In the genomic region with DNA sequence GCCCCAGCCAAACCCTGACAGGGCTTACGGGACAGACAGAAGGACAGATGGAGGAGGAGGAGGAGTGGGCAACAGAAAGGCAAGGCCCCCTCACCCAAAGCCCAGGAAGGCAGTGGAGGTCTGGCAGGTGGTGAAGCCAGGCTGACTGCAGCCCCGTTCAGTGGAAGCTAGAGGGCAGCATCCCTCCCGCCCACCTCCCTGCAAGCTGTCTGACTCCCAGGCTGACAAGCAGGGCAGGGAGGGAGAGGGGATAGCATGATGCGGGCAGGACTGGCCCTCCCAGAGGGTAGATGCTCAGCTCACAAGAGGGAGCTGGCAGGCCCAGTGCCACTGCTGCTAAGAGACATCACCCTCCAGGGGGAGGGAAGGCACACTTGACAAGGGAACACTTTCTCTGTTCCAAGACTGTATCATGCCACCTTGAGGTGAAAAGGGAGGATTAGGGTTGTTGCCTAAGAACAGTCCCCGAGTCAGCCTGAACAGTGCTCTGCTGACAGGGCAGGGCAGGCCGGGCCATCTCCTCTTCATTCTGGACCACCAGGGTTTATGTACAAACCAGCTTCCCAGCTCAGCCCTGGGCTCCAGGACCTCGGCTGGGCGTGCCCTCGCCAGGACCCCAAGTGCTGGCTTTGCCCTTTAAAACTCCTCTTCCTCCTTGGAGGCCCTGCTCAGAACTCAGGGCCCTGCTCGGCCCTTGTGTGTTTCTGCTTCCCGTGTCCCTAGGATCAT, we compare ENCODE assay signal across 1 cellular context.
TF ChIP-seq lines count a peak whose summit lies in the region.

No MANE protein-coding gene starts in this region.

TF ChIP-seq in HepG2, 621 proteins besides CTCF, POLR2A, EP300 and RAD21 (continued from another document):
- TF ChIP-seq, protein P1, sequence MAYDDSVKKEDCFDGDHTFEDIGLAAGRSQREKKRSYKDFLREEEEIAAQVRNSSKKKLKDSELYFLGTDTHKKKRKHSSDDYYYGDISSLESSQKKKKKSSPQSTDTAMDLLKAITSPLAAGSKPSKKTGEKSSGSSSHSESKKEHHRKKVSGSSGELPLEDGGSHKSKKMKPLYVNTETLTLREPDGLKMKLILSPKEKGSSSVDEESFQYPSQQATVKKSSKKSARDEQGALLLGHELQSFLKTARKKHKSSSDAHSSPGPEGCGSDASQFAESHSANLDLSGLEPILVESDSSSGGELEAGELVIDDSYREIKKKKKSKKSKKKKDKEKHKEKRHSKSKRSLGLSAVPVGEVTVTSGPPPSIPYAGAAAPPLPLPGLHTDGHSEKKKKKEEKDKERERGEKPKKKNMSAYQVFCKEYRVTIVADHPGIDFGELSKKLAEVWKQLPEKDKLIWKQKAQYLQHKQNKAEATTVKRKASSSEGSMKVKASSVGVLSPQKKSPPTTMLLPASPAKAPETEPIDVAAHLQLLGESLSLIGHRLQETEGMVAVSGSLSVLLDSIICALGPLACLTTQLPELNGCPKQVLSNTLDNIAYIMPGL (CRISPR knock-in tag; IDR thresholded peaks at IDR 0.05; ENCODE audit: borderline replicate concordance in 1 of 2, low read depth in 1 of 2) = peak in 1 of 2 experiments; percentile 38; a peak in 1 of 4 replicates
- TF ChIP-seq HDAC6 (IDR thresholded peaks at IDR 0.05; ENCODE audit: low read depth, low read length) = no peak
- no peak for TF ChIP-seq XBP1 (CRISPR knock-in tag; IDR thresholded peaks at IDR 0.05)
- 0 out of 2 replicates have a peak, but pooled peaks have one; percentile 20 for TF ChIP-seq TARDBP (CRISPR knock-in tag; IDR thresholded peaks at IDR 0.05)
- TF ChIP-seq, protein P2, sequence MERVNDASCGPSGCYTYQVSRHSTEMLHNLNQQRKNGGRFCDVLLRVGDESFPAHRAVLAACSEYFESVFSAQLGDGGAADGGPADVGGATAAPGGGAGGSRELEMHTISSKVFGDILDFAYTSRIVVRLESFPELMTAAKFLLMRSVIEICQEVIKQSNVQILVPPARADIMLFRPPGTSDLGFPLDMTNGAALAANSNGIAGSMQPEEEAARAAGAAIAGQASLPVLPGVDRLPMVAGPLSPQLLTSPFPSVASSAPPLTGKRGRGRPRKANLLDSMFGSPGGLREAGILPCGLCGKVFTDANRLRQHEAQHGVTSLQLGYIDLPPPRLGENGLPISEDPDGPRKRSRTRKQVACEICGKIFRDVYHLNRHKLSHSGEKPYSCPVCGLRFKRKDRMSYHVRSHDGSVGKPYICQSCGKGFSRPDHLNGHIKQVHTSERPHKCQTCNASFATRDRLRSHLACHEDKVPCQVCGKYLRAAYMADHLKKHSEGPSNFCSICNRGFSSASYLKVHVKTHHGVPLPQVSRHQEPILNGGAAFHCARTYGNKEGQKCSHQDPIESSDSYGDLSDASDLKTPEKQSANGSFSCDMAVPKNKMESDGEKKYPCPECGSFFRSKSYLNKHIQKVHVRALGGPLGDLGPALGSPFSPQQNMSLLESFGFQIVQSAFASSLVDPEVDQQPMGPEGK (CRISPR knock-in tag; IDR thresholded peaks at IDR 0.05) = 0 out of 2 replicates have a peak, but pooled peaks have one; percentile 27
- TF ChIP-seq HNRNPL (IDR thresholded peaks at IDR 0.05; ENCODE audit: low read depth, low read length) = 0 out of 2 replicates have a peak, but pooled peaks have one; percentile 25
- peak; percentile 66 for TF ChIP-seq STAG1 (CRISPR knock-in tag; IDR thresholded peaks at IDR 0.05)
- TF ChIP-seq HIVEP1 (CRISPR knock-in tag; IDR thresholded peaks at IDR 0.05) = 0 out of 2 replicates have a peak, but pooled peaks have one; percentile 24
- 0 out of 2 replicates have a peak, but pooled peaks have one; percentile 18 for TF ChIP-seq TFDP2 (CRISPR knock-in tag; IDR thresholded peaks at IDR 0.05)
- no peak for TF ChIP-seq ZBTB7A (CRISPR knock-in tag; IDR thresholded peaks at IDR 0.05)
- 0 out of 2 replicates have a peak, but pooled peaks have one; percentile 42 for TF ChIP-seq PCBP1 (IDR thresholded peaks at IDR 0.05; ENCODE audit: borderline replicate concordance, low read depth, low read length)
- TF ChIP-seq ZFYVE20 (CRISPR knock-in tag; IDR thresholded peaks at IDR 0.05; ENCODE audit: borderline replicate concordance, low read depth) = no peak
- 0 out of 2 replicates have a peak, but pooled peaks have one; percentile 9 for TF ChIP-seq FOXO1 (CRISPR knock-in tag; IDR thresholded peaks at IDR 0.05)
- no peak for TF ChIP-seq TSC22D2 (CRISPR knock-in tag; IDR thresholded peaks at IDR 0.05; ENCODE audit: borderline replicate concordance)
- no peak for TF ChIP-seq ZNF629 (CRISPR knock-in tag; conservative IDR thresholded peaks at IDR 0.05)
